16 cellular contexts compared by ENCODE assay signal in genomic region chr15:74643368-74644204, GRCh38. TPM values are rescaled to one million over a fixed set of nuclear protein-coding genes. Genes with fewer than 3 reads are reported as not detected.
A peak's percentile ranks its signal among the peaks of the same experiment; 100 is the strongest.
DNase-seq lines count a peak whose midpoint lies in the region; FAIRE-seq and TF ChIP-seq lines count a peak whose summit lies in the region.
"Had no signal": no experiment of that assay in that cellular context is flagged by ENCODE, and none has a peak within 500 bp of the region (broad histone marks: within the 10 kb centered on the region; RNA-seq: fewer than 3 reads in every experiment).

No MANE protein-coding gene starts in this region.

- no CpG with 5 or more reads among the region's 7 CpGs for WGBS in H9 (ENCODE audit: extremely low coverage, insufficient read length, low lambda C conversion rate)
- WGBS in small intestine, 3 donors = 21 to 65% (median 32%) methylated on average over 7 of the region's 7 CpGs

- H3K23ac ChIP-seq in H9 (ENCODE audit: insufficient read length, low read depth, low read length) = no peak overlapping the region

- H3K27me3 ChIP-seq in H9 (ENCODE audit: insufficient read depth, low read length) (no peaks in the 10 kb centered on the region), iPS-15b (ENCODE audit: control insufficient read depth, insufficient read depth, low read length) (no peaks in the 10 kb centered on the region), small intestine (ENCODE audit: control insufficient read depth in 2 of 2, insufficient read depth in 2 of 2, low read length in 2 of 2) (no peaks in the 10 kb centered on the region)
- H3K27me3 ChIP-seq: dorsolateral prefrontal cortex had no signal

- no peak overlapping the region for H2AK5ac ChIP-seq in H9 (ENCODE audit: insufficient read length, low read length)

- no peak overlapping the region; the same call in 1 of the 2 replicates for H3K14ac ChIP-seq in H9 (ENCODE audit: insufficient read depth, low read length)

- no peak overlapping the region for H2BK20ac ChIP-seq in H9 (ENCODE audit: low read depth, low read length, poor library complexity, severe bottlenecking)

- H3K79me1 ChIP-seq in H9 (ENCODE audit: insufficient read depth, low read depth, low read length, poor library complexity, severe bottlenecking) = peaks cover 2% of the 10 kb centered on the region

- H3K18ac ChIP-seq in H9 (ENCODE audit: insufficient read length, low read depth, low read length) = no peak overlapping the region

- H2AFZ ChIP-seq in H9 (ENCODE audit: low read length) = no peak overlapping the region

- no peak overlapping the region for H3K27ac ChIP-seq in H9 (ENCODE audit: insufficient read length, low read depth, low read length)
- peak overlapping the region; percentile 100 for H3K27ac ChIP-seq in VCaP
- H3K27ac ChIP-seq in small intestine (ENCODE audit: low read depth in 1 of 2, low read length in 1 of 2) = peak overlapping the region; percentile 55 to 84

- peaks cover 4 to 23% (median 19%) of the 10 kb centered on the region in 3 experiments; a peak in 6 of 7 replicates for H3K36me3 Mint-ChIP-seq in H9 (ENCODE audit: insufficient read depth in 1 of 3, low read depth in 3 of 3)

- FAIRE-seq in small intestine (lab: Jason Lieb, UNC) = no peak
- FAIRE-seq: HTR-8/SVneo had no signal

- H3K9ac ChIP-seq in H9 (ENCODE audit: extremely low read depth, insufficient read length, low read length) (no peak overlapping the region), iPS-15b (ENCODE audit: low read depth, low read length) (peak overlapping the region; percentile 28)

- H3K79me2 ChIP-seq in H9 (ENCODE audit: insufficient read depth, low read length) = no peaks in the 10 kb centered on the region; the same call in 1 of the 2 replicates

- H3K27ac Mint-ChIP-seq in H9 = peak overlapping the region; percentile 20 to 91 (median 86); a peak in 6 of 7 replicates

- no peaks in the 10 kb centered on the region for H3K23me2 ChIP-seq in H9 (ENCODE audit: insufficient read length, low read depth, low read length, poor library complexity, severe bottlenecking)

- H3K56ac ChIP-seq in H9 (ENCODE audit: insufficient read length, low read depth, low read length) = no peak overlapping the region

- H3K9me3 ChIP-seq in H9 (ENCODE audit: control insufficient read depth, low read depth, low read length) (no peaks in the 10 kb centered on the region), iPS-15b (ENCODE audit: control insufficient read depth, insufficient read depth, low read length) (no peaks in the 10 kb centered on the region), small intestine (ENCODE audit: control insufficient read depth, low read depth) (no peaks in the 10 kb centered on the region)

- no peaks in the 10 kb centered on the region for H4K20me1 ChIP-seq in H9 (ENCODE audit: control insufficient read depth, insufficient read depth, insufficient read length)

- H3K4me1 Mint-ChIP-seq in H9 = peaks cover 23 to 27% of the 10 kb centered on the region in 2 experiments

- no peak overlapping the region for H2BK12ac ChIP-seq in H9 (ENCODE audit: insufficient read length, low read depth, low read length)

- H2BK5ac ChIP-seq in H9 (ENCODE audit: insufficient read length, low read length) = no peak overlapping the region

- no peak overlapping the region for H4K91ac ChIP-seq in H9 (ENCODE audit: insufficient read length, low read depth, low read length)

- peak overlapping the region in 1 of 2 experiments; percentile 33; a peak in 2 of 5 replicates for H3K4me3 Mint-ChIP-seq in H9
- H3K4me3 Mint-ChIP-seq: stimulated activated naive CD8-positive, alpha-beta T cell treated with anti-CD3 and anti-CD28 coated beads, Interleukin-15, amount 100 ng/mL, for 72 hours had no signal

- H3K4me1 ChIP-seq in H9 (ENCODE audit: insufficient read depth, low read length) (peaks cover 11% of the 10 kb centered on the region), iPS-15b (ENCODE audit: control insufficient read depth, insufficient read depth, low read length) (peaks cover 13% of the 10 kb centered on the region), small intestine (ENCODE audit: control insufficient read depth in 2 of 2, insufficient read depth in 1 of 2, low read depth in 1 of 2, low read length in 1 of 2) (peaks cover 2 to 8% of the 10 kb centered on the region in 2 donors)

- H3K4me3 ChIP-seq in iPS-15b (ENCODE audit: low read depth, low read length) (no peak overlapping the region), small intestine (ENCODE audit: low read depth in 1 of 2, low read length in 2 of 2) (no peak overlapping the region)

- no peak overlapping the region for H4K8ac ChIP-seq in H9 (replicated peaks; ENCODE audit: insufficient read length, low read depth, low read length)

- H3K36me3 ChIP-seq in iPS-15b (ENCODE audit: control insufficient read depth, insufficient read depth, low read length) (peaks cover 13% of the 10 kb centered on the region), small intestine (ENCODE audit: control insufficient read depth in 2 of 2, insufficient read depth in 2 of 2, low read length in 2 of 2) (peaks cover 0 to 7% of the 10 kb centered on the region in 2 donors)

- no peak overlapping the region for H2BK120ac ChIP-seq in H9 (ENCODE audit: low read depth, low read length, poor library complexity, severe bottlenecking)

- DNase-seq in H9 (no peak), small intestine (peak; percentile 82), NCI-H128 (lab: John Stamatoyannopoulos, UW; ENCODE audit: unreplicated experiment) (no peak), foreskin melanocyte (no peak), NCI-H524 (lab: John Stamatoyannopoulos, UW) (no peak)
- no peak for DNase-seq in stimulated activated CD4-positive, alpha-beta T cell treated with anti-CD3 and anti-CD28 coated beads, Interleukin-4, amount 100 ng/mL, for 4 hours
- DNase-seq: activated gamma-delta T cell treated with Interleukin-2 at 50 U/mL for 16 hours; DMS 273 treated with DMSO at 0.1 percent for 48 hours; dorsolateral prefrontal cortex; glutamatergic neuron; GOT3; stimulated activated CD4-positive, alpha-beta T cell treated with anti-CD3 and anti-CD28 coated beads, Interleukin-4, amount 100 ng/mL, for 1 hour; stimulated activated naive CD8-positive, alpha-beta T cell treated with anti-CD3 and anti-CD28 coated beads, Interleukin-15, amount 100 ng/mL, for 72 hours had no signal

- H3K9me3 Mint-ChIP-seq in H9 = no peaks in the 10 kb centered on the region
- H3K9me3 Mint-ChIP-seq: stimulated activated naive CD8-positive, alpha-beta T cell treated with anti-CD3 and anti-CD28 coated beads, Interleukin-15, amount 100 ng/mL, for 72 hours had no signal

- H4K5ac ChIP-seq in H9 (ENCODE audit: insufficient read length, low read depth, low read length) = no peak overlapping the region

- TF ChIP-seq CTCF in H9 (conservative IDR thresholded peaks at IDR 0.05) (no peak), VCaP (conservative IDR thresholded peaks at IDR 0.05) (no peak)

- H2BK15ac ChIP-seq in H9 (ENCODE audit: low read depth, low read length) = no peak overlapping the region

- no peak overlapping the region for H3T11ph ChIP-seq in H9 (ENCODE audit: low read length)

- no peak overlapping the region for H3K4me2 ChIP-seq in H9 (ENCODE audit: insufficient read depth, insufficient read length, low read length)

- H3K4ac ChIP-seq in H9 (ENCODE audit: low read depth, low read length) = no peak overlapping the region

- H3K27me3 Mint-ChIP-seq in H9 (ENCODE audit: low read depth) = no peaks in the 10 kb centered on the region
- H3K27me3 Mint-ChIP-seq: stimulated activated naive CD8-positive, alpha-beta T cell treated with anti-CD3 and anti-CD28 coated beads, Interleukin-15, amount 100 ng/mL, for 72 hours had no signal

RNA-seq across cellular contexts. Expression of gene CLK3, which starts 27.9 kb away (rescaled TPM):
- 40.8 and 41.0 TPM in 2 replicates for total RNA-seq in H9 (2021)
- 10 to 100 TPM; 47.8 to 84.5 (median 73.2) TPM for polyA plus RNA-seq in small intestine

RNA-seq across cellular contexts. Expression of gene EDC3, which starts 52.2 kb away (rescaled TPM):
- total RNA-seq in H9 (2021) = 56.6 and 60.5 TPM in 2 replicates
- 10 to 100 TPM; 13.5 to 25.5 (median 16.9) TPM for polyA plus RNA-seq in small intestine
